Comparison of ENCODE assay signal across 19 cellular contexts in the genomic region with DNA sequence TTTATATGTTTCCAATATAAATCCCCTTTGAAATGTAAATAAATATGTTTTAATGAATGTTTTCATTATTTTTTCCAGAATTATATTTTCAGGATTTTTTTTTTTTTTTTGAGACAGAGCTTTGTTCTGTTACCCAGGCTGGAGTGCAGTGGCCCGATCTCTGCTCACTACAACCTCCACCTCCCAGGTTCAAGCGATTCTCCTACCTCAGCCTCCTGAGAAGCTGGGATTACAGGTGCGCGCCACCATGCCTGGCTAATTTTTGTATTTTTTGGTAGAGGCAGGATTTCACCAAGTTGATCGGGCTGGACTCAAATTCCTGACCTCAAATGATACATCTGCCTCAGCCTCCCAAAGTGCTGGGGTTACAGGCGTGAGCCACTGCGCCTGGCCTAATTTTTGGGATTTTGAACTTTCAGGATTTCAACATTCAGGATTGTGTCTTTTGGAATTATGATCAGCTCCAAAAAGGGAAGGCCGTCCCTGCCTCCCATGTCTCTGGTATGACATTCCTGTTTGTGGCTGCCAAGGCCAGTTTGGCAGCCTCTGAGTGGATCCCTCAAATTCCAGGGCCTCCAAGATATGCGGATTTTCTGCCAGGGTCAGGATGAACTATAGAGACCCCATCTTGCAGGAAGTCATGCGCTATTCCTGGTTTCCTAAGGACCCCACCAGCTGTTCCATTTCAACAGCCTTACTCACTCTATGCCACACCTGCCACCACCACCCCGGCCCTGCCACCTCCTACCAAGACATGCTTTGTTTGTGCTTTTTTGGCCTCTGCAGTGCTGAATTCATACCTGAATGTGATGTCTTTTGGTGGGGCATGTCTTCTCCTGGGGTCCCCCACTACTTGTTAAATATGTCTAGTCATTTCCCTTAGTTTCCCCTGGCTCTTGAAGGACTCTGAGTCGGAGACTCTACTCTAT. TPM values are rescaled to one million over a fixed set of nuclear protein-coding genes. Genes with fewer than 3 reads are reported as not detected.
A peak's percentile ranks its signal among the peaks of the same experiment; 100 is the strongest.
DNase-seq lines count a peak whose midpoint lies in the region; ATAC-seq lines count a peak whose summit lies in the region.
"Had no signal": no experiment of that assay in that cellular context is flagged by ENCODE, and none has a peak within 500 bp of the region (broad histone marks: within the 10 kb centered on the region; RNA-seq: fewer than 3 reads in every experiment).

No MANE protein-coding gene starts in this region.

- H3K4me3 Mint-ChIP-seq in stimulated activated effector memory CD8-positive, alpha-beta T cell treated with anti-CD3 and anti-CD28 coated beads, Interleukin-12 subunit alpha, Interleukin-12 subunit beta, amount 100 ng/mL, for 72 hours, result no peak overlapping the region

- peak overlapping the region; percentile 21 for H3K27ac Mint-ChIP-seq in stimulated activated effector memory CD8-positive, alpha-beta T cell treated with anti-CD3 and anti-CD28 coated beads, Interleukin-12 subunit alpha, Interleukin-12 subunit beta, amount 100 ng/mL, for 72 hours

- H3K9me3 Mint-ChIP-seq in stimulated activated effector memory CD8-positive, alpha-beta T cell treated with anti-CD3 and anti-CD28 coated beads, Interleukin-12 subunit alpha, Interleukin-12 subunit beta, amount 100 ng/mL, for 72 hours, result no peaks in the 10 kb centered on the region

- no peak for ATAC-seq in left ventricle myocardium superior
- ATAC-seq in Right ventricle myocardium inferior, result no peak
- no peak for ATAC-seq in stimulated activated effector memory CD8-positive, alpha-beta T cell treated with anti-CD3 and anti-CD28 coated beads, Interleukin-12 subunit alpha, Interleukin-12 subunit beta, amount 100 ng/mL, for 72 hours
- ATAC-seq in GM21367 (IDR thresholded peaks at IDR 0.05; ENCODE audit: unreplicated experiment), result no peak
- ATAC-seq in HG02610 (IDR thresholded peaks at IDR 0.05; ENCODE audit: unreplicated experiment), result no peak
- ATAC-seq: GM12878 had no signal

- intact Hi-C loops in left ventricle myocardium superior (cut with micrococcal nuclease) (loop anchor here (10.0 kb wide), 1 partner anchor 240 kb away; no protein-coding TSS in a partner anchor), Right ventricle myocardium inferior (cut with DNase I) (loop anchor here (5.0 to 10.0 kb wide), 4 partner anchors 108 to 630 kb away; a partner anchor contains a TSS)

- peak; percentile 25 for DNase-seq in left ventricle myocardium superior
- DNase-seq in Right ventricle myocardium inferior (ENCODE audit: missing footprints), result no peak
- peak; percentile 46 for DNase-seq in islet precursor cell
- DNase-seq in stimulated activated effector memory CD8-positive, alpha-beta T cell treated with anti-CD3 and anti-CD28 coated beads, Interleukin-12 subunit alpha, Interleukin-12 subunit beta, amount 100 ng/mL, for 72 hours (ENCODE audit: low spot score in 2 of 2), result no peak
- no peak for DNase-seq in NCI-H187 (lab: John Stamatoyannopoulos, UW)
- DNase-seq: AML-193, Calu3, HCEC 1CT, NCI-H1436 treated with DMSO at 0.1 percent for 48 hours, NCI-H2081 treated with DMSO at 0.1 percent for 48 hours, NCI-H2227 treated with DMSO at 0.1 percent for 48 hours, NCI-H526, OCI-M1, RPMI8226 had no signal

- H3K36me3 Mint-ChIP-seq in stimulated activated effector memory CD8-positive, alpha-beta T cell treated with anti-CD3 and anti-CD28 coated beads, Interleukin-12 subunit alpha, Interleukin-12 subunit beta, amount 100 ng/mL, for 72 hours, result peaks cover 5% of the 10 kb centered on the region

- peaks cover 54% of the 10 kb centered on the region for H3K4me1 Mint-ChIP-seq in stimulated activated effector memory CD8-positive, alpha-beta T cell treated with anti-CD3 and anti-CD28 coated beads, Interleukin-12 subunit alpha, Interleukin-12 subunit beta, amount 100 ng/mL, for 72 hours

RNA-seq across cellular contexts. Expression of a gene that starts 21.9 kb away (rescaled TPM):
- not detected for total RNA-seq in left ventricle myocardium superior
- total RNA-seq in Right ventricle myocardium inferior, result not detected
- total RNA-seq: G401, HT1080 had no signal

RNA-seq across cellular contexts. Expression of a gene that starts 31.8 kb away (rescaled TPM):
- total RNA-seq in left ventricle myocardium superior (not detected), Right ventricle myocardium inferior (not detected)
- total RNA-seq: Calu3, G401, GM12878, HT1080 had no signal

Comparison
In these comparisons a context has a peak if more than half of its experiments do, and no peak if none do; other contexts are left out.
1. DNase-seq: peak in left ventricle myocardium superior (single experiment) and islet precursor cell (single experiment); none in Right ventricle myocardium inferior (single experiment), stimulated activated effector memory CD8-positive, alpha-beta T cell treated with anti-CD3 and anti-CD28 coated beads, Interleukin-12 subunit alpha, Interleukin-12 subunit beta, amount 100 ng/mL, for 72 hours (0 of 2) and NCI-H187 (0 of 2).